In the genomic region with DNA sequence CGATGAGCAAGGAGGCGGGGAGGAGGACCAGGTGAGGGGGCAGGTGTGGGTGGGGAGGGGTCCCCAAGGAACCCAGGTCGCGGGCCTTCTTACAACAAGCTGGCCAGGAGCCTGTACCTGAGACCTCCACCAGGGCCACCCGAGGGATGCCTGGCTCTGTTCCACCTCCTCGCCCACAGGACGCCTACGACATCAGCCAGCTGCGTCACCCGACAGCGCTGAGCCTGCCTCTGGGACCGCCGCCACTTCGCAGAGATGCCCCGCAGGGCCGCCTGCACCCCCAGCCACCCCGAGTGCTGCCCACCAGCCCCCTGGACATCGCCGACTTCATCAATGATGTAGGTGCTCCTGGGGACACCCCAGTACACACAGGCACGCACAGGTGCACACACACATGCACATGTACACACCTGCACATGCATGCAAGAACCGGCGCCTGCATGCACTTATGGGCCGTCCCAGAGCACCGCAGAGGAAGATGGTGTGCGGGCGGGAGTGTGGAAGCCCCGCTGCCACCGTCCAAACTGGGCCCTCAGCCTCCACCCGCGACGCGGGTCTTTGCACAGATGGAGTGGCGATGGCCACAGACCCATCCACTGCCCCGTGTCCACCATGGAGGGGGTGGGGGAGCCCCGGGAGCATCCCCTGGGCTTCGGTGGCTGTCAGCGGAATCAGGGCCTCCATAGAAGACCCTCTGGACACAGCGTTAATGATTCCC, we compare ENCODE assay signal across 1 cellular context.
A peak's percentile ranks its signal among the peaks of the same experiment; 100 is the strongest.
TF ChIP-seq lines count a peak whose summit lies in the region.

No MANE protein-coding gene starts in this region.

TF ChIP-seq in K562, 482 proteins besides CTCF, POLR2A, EP300 and RAD21:
- TF ChIP-seq PHF8 (IDR thresholded peaks at IDR 0.05; ENCODE audit: borderline replicate concordance, low read length) (0 out of 2 replicates have a peak, but pooled peaks have one; percentile 1), ARID3B (CRISPR knock-in tag; IDR thresholded peaks at IDR 0.05; ENCODE audit: borderline replicate concordance) (no peak), ZNF507 (tag; conservative IDR thresholded peaks at IDR 0.05) (no peak), HLTF (IDR thresholded peaks at IDR 0.05) (no peak), SOX6 (IDR thresholded peaks at IDR 0.05) (no peak), ZNF324 (CRISPR knock-in tag; IDR thresholded peaks at IDR 0.05) (no peak), TSHZ1 (CRISPR knock-in tag; IDR thresholded peaks at IDR 0.05) (no peak), WHSC1 (IDR thresholded peaks at IDR 0.05; ENCODE audit: low read length) (no peak), CREB3L1 (IDR thresholded peaks at IDR 0.05; ENCODE audit: borderline replicate concordance, low read depth) (no peak), ZNF830 (CRISPR knock-in tag; IDR thresholded peaks at IDR 0.05) (no peak), CREB1 (IDR thresholded peaks at IDR 0.05) (peak; percentile 30; the same call in 1 of the 2 replicates), CREB1 (CRISPR knock-in tag; IDR thresholded peaks at IDR 0.05) (no peak), POLR2B (IDR thresholded peaks at IDR 0.05; ENCODE audit: low read depth, partially characterized antibody) (no peak), ZNF282 (CRISPR knock-in tag; IDR thresholded peaks at IDR 0.05) (no peak), KDM1A (IDR thresholded peaks at IDR 0.05) (peak in 1 of 2 experiments; percentile 10; a peak in 1 of 4 replicates), RFX1 (IDR thresholded peaks at IDR 0.05) (no peak), ZNF232 (CRISPR knock-in tag; IDR thresholded peaks at IDR 0.05) (no peak), ZFP30 (CRISPR knock-in tag; IDR thresholded peaks at IDR 0.05; ENCODE audit: borderline replicate concordance) (no peak), OTX1 (CRISPR knock-in tag; IDR thresholded peaks at IDR 0.05) (no peak), BCL6 (CRISPR knock-in tag; IDR thresholded peaks at IDR 0.05) (no peak), CREM (IDR thresholded peaks at IDR 0.05; ENCODE audit: low read depth) (0 out of 2 replicates have a peak, but pooled peaks have one; percentile 40), TRIM24 (IDR thresholded peaks at IDR 0.05) (no peak), EGR1 (conservative IDR thresholded peaks at IDR 0.05) (peak; percentile 52)
- TF ChIP-seq, protein P1, sequence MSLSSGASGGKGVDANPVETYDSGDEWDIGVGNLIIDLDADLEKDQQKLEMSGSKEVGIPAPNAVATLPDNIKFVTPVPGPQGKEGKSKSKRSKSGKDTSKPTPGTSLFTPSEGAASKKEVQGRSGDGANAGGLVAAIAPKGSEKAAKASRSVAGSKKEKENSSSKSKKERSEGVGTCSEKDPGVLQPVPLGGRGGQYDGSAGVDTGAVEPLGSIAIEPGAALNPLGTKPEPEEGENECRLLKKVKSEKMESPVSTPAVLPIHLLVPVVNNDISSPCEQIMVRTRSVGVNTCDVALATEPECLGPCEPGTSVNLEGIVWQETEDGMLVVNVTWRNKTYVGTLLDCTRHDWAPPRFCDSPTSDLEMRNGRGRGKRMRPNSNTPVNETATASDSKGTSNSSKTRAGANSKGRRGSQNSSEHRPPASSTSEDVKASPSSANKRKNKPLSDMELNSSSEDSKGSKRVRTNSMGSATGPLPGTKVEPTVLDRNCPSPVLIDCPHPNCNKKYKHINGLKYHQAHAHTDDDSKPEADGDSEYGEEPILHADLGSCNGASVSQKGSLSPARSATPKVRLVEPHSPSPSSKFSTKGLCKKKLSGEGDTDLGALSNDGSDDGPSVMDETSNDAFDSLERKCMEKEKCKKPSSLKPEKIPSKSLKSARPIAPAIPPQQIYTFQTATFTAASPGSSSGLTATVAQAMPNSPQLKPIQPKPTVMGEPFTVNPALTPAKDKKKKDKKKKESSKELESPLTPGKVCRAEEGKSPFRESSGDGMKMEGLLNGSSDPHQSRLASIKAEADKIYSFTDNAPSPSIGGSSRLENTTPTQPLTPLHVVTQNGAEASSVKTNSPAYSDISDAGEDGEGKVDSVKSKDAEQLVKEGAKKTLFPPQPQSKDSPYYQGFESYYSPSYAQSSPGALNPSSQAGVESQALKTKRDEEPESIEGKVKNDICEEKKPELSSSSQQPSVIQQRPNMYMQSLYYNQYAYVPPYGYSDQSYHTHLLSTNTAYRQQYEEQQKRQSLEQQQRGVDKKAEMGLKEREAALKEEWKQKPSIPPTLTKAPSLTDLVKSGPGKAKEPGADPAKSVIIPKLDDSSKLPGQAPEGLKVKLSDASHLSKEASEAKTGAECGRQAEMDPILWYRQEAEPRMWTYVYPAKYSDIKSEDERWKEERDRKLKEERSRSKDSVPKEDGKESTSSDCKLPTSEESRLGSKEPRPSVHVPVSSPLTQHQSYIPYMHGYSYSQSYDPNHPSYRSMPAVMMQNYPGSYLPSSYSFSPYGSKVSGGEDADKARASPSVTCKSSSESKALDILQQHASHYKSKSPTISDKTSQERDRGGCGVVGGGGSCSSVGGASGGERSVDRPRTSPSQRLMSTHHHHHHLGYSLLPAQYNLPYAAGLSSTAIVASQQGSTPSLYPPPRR (CRISPR knock-in tag; IDR thresholded peaks at IDR 0.05; ENCODE audit: borderline replicate concordance) = no peak
- TF ChIP-seq, protein P2, sequence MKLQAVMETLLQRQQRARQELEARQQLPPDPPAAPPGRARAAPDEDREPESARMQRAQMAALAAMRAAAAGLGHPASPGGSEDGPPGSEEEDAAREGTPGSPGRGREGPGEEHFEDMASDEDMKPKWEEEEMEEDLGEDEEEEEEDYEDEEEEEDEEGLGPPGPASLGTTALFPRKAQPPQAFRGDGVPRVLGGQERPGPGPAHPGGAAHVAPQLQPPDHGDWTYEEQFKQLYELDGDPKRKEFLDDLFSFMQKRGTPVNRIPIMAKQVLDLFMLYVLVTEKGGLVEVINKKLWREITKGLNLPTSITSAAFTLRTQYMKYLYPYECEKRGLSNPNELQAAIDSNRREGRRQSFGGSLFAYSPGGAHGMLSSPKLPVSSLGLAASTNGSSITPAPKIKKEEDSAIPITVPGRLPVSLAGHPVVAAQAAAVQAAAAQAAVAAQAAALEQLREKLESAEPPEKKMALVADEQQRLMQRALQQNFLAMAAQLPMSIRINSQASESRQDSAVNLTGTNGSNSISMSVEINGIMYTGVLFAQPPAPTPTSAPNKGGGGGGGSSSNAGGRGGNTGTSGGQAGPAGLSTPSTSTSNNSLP (IDR thresholded peaks at IDR 0.05; ENCODE audit: borderline replicate concordance, low read depth, low read length) = no peak
- TF ChIP-seq, protein P3, sequence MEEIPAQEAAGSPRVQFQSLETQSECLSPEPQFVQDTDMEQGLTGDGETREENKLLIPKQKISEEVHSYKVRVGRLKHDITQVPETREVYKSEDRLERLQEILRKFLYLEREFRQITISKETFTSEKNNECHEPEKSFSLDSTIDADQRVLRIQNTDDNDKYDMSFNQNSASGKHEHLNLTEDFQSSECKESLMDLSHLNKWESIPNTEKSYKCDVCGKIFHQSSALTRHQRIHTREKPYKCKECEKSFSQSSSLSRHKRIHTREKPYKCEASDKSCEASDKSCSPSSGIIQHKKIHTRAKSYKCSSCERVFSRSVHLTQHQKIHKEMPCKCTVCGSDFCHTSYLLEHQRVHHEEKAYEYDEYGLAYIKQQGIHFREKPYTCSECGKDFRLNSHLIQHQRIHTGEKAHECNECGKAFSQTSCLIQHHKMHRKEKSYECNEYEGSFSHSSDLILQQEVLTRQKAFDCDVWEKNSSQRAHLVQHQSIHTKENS (CRISPR knock-in tag; IDR thresholded peaks at IDR 0.05) = no peak
